Comparison of ENCODE assay signal across 8 cellular contexts in the genomic region with DNA sequence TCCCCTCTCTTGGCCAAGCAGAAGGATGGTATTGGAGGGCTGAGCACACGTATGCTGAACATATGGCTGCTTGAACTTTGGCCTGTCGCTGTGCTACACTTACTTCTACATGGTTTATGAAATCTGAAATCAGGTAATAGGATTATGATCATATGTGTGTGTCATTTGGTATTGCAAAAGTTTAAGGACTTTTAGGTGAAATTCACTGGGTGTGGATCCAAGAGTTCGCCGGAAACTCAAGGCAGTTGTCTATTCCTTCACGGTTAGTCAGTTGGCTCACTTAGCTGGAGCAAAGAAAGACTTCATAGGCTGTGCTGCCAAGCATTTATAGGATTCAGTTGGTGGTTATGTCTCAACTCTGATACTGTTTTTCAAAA. TPM values are rescaled to one million over a fixed set of nuclear protein-coding genes. Genes with fewer than 3 reads are reported as not detected.
A peak's percentile ranks its signal among the peaks of the same experiment; 100 is the strongest.
DNase-seq lines count a peak whose midpoint lies in the region; ATAC-seq and TF ChIP-seq lines count a peak whose summit lies in the region.

No MANE protein-coding gene starts in this region.

- no peaks in the 10 kb centered on the region for H3K27me3 Mint-ChIP-seq in nephron (ENCODE audit: low read depth)

- POLR2A ChIA-PET in Panc1 (lab: Charles Lee), result interaction anchor here (0.6 kb wide), 1 partner anchor 51 kb away, joined by 3 read pairs; no protein-coding TSS in a partner anchor

- intact Hi-C loops in heart left ventricle (cut with DNase I) (loop anchor here in 5 of 10 donors (5.0 kb wide), 1 partner anchor 65 kb away; a partner anchor contains a TSS), Right ventricle myocardium superior (cut with DNase I) (no loop called here), Panc1 (cut with micrococcal nuclease; ENCODE audit: unreplicated experiment) (no loop called here)

- no peak for TF ChIP-seq CTCF in heart left ventricle (IDR thresholded peaks at IDR 0.05)
- no peak for TF ChIP-seq CTCF in Panc1 (IDR thresholded peaks at IDR 0.05)
- no peak for TF ChIP-seq CTCF in nephron (IDR thresholded peaks at IDR 0.05; ENCODE audit: unreplicated experiment in 3 of 3)
- no peak for TF ChIP-seq CTCF in omental fat pad (IDR thresholded peaks at IDR 0.05)

- H3K4me3 Mint-ChIP-seq in nephron, result peak overlapping the region; percentile 86 to 93 (median 91)

- peaks cover 3 to 39% (median 14%) of the 10 kb centered on the region in 12 donors for H3K4me1 ChIP-seq in heart left ventricle
- H3K4me1 ChIP-seq in Panc1 (ENCODE audit: control insufficient read depth, insufficient read depth, low read length), result peaks cover 22% of the 10 kb centered on the region
- H3K4me1 ChIP-seq in duodenal mucosa (ENCODE audit: control insufficient read depth in 1 of 2, insufficient read depth in 2 of 2, low read length in 2 of 2), result peaks cover 29 to 42% of the 10 kb centered on the region in 2 donors

- peak overlapping the region in 11 of 12 donors; percentile 90 to 99 (median 97) for H3K27ac ChIP-seq in heart left ventricle
- peak overlapping the region; percentile 89 for H3K27ac ChIP-seq in Panc1 (ENCODE audit: low read length)
- peak overlapping the region; percentile 94 for H3K27ac ChIP-seq in duodenal mucosa (ENCODE audit: low read depth, low read length)

- CTCF ChIA-PET in Panc1 (lab: Charles Lee), result no interaction called here

- H3K27me3 ChIP-seq in heart left ventricle (no peaks in the 10 kb centered on the region), Panc1 (ENCODE audit: control insufficient read depth, insufficient read depth, low read length) (no peaks in the 10 kb centered on the region), duodenal mucosa (ENCODE audit: control insufficient read depth in 1 of 2, insufficient read depth in 2 of 2, low read length in 2 of 2) (no peaks in the 10 kb centered on the region)

- no peak for TF ChIP-seq POLR2A in heart left ventricle (IDR thresholded peaks at IDR 0.05)

- WGBS in heart left ventricle, 4 donors, result 52 to 64% (median 59%) methylated on average over 5 of the region's 5 CpGs

- peaks cover 42% of the 10 kb centered on the region for H3K4me1 Mint-ChIP-seq in nephron

- DNase-seq in heart left ventricle (no peak), Right ventricle myocardium superior (no peak), Panc1 (ENCODE audit: low read depth, low spot score) (peak; percentile 62), SHP77 treated with DMSO at 0.1 percent for 48 hours (lab: John Stamatoyannopoulos, UW) (no peak), omental fat pad (ENCODE audit: low spot score) (no peak)

- H3K9me3 Mint-ChIP-seq in nephron, result no peaks in the 10 kb centered on the region

- peak overlapping the region; percentile 80 to 96 (median 85) for H3K27ac Mint-ChIP-seq in nephron

- H3K4me3 ChIP-seq in heart left ventricle (peak overlapping the region; percentile 65 to 98 (median 84)), Panc1 (ENCODE audit: low read depth in 2 of 2, low read length in 2 of 2) (peak overlapping the region; percentile 87 to 95), duodenal mucosa (ENCODE audit: low read depth in 1 of 2, low read length in 2 of 2) (peak overlapping the region; percentile 86 to 94)

- H3K36me3 ChIP-seq in heart left ventricle (peaks cover 0 to 20% (median 12%) of the 10 kb centered on the region in 9 donors), Panc1 (ENCODE audit: control insufficient read depth, insufficient read depth, low read length) (no peaks in the 10 kb centered on the region; the same call in 1 of the 2 replicates), duodenal mucosa (ENCODE audit: control insufficient read depth in 1 of 2, insufficient read depth in 2 of 2, low read length in 2 of 2) (peaks cover 0 to 7% of the 10 kb centered on the region in 2 donors)

- in situ Hi-C loops in Panc1 (cut with HindIII; ENCODE audit: low pct_unique_long_range_greater_than_20kb, low sequenced_read_pairs), result no loop called here

- peaks cover 4% of the 10 kb centered on the region for H3K36me3 Mint-ChIP-seq in nephron (ENCODE audit: low read depth)

- H3K9me3 ChIP-seq in heart left ventricle (no peaks in the 10 kb centered on the region), Panc1 (ENCODE audit: control insufficient read depth, insufficient read depth, low read depth, low read length) (no peaks in the 10 kb centered on the region), duodenal mucosa (ENCODE audit: control insufficient read depth in 1 of 2, low read length in 2 of 2) (no peaks in the 10 kb centered on the region)

- ATAC-seq in heart left ventricle (no peak), Right ventricle myocardium superior (ENCODE audit: poor library complexity) (no peak), Panc1 (no peak), HG02884 (IDR thresholded peaks at IDR 0.05; ENCODE audit: unreplicated experiment) (no peak), omental fat pad (ENCODE audit: low FRiP score) (no peak)

- BruUV-seq in Panc1 (replicated peaks; lab: Mats Ljungman, UMichigan), result TSS peak; percentile 73

- peak overlapping the region; percentile 94 to 95 for H3K9ac ChIP-seq in duodenal mucosa (ENCODE audit: low read depth in 1 of 2, low read length in 2 of 2)

RNA-seq across cellular contexts. Expression of a gene that starts 0.9 kb away (rescaled TPM):
- total RNA-seq in heart left ventricle (10 to 100 TPM; 18.1 to 34.0 (median 21.1) TPM), Right ventricle myocardium superior (27.4 TPM), Panc1 (2021; ENCODE audit: unreplicated experiment) (97.7 TPM), omental fat pad (100 to 1,000 TPM; 157 to 485 (median 258) TPM)
- 10 to 100 TPM; 18.2 to 34.3 TPM for polyA plus RNA-seq in heart left ventricle
- 60.1 TPM for polyA plus RNA-seq in Panc1 (2012; ENCODE audit: insufficient read length)
